ENCODE assay signal across 8 cellular contexts in the genomic region with DNA sequence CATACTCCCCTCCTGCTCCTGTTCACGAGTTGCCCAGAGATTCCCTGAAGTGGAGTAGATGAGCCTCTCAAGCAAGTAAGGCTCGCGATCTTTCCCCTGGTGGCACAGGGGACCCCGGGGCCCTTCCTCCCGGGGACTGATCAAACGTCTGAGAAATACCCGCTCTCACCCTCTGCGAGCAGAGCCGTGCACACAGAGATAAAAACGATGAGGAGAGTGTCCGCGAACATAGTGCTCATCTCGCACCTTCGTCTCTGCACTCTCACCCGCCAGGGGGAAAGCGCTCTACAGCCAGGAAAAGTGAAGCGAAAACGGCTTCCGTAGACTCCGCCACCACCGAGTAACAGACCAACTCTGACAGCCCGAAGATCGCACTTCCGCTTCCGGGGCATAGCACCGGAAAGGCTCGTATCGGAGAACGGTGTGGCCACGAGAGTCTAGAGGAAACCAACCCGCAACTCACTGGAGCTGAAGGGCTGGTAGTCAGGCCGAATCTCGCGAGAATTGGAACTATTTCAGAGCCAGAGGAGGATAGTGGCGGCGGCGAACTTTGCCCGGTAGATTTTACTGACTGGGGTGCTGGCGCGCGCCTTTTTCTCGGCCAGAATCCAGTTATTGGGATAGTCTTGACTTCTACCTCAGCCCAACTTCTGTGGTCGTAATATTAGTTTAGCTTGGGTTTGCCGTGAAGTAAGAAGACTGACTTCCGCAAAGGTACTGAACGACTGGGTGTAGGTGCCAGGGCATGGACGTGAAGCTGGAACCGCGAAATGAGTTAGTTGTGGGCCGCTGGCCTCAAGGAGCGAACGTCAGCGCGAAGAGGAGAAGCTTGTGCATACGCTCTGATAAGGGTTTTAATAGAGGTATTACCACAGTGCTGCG. TPM values are rescaled to one million over a fixed set of nuclear protein-coding genes. Genes with fewer than 3 reads are reported as not detected.
DNase-seq lines count a peak whose midpoint lies in the region; ATAC-seq and FAIRE-seq lines count a peak whose summit lies in the region.

A gene with protein sequence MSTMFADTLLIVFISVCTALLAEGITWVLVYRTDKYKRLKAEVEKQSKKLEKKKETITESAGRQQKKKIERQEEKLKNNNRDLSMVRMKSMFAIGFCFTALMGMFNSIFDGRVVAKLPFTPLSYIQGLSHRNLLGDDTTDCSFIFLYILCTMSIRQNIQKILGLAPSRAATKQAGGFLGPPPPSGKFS (minus strand): TSS at position 356 of the 882 bp plus-strand sequence. CDS start 117 bp downstream, at position 239.

- H2BK120ac ChIP-seq in mesenchymal stem cell (ENCODE audit: low read depth, low read length): no peak within 1 kb of the TSS

- H2AFZ ChIP-seq in mesenchymal stem cell (ENCODE audit: low read depth, low read length): peak within 1 kb of the TSS; percentile 85

- under 1% methylated on average over 56 of the region's 56 CpGs for WGBS in mesenchymal stem cell

- H3K4me3 ChIP-seq in NT2/D1 (ENCODE audit: insufficient read length, low read depth) (peak within 1 kb of the TSS; percentile 94), endocrine pancreas (ENCODE audit: control insufficient read depth, insufficient read depth, low read length) (peak within 1 kb of the TSS; percentile 92), mesenchymal stem cell (ENCODE audit: insufficient read depth in 1 of 2, low read depth in 1 of 2, low read length in 2 of 2) (peak within 1 kb of the TSS; percentile 79 to 86)

- in situ Hi-C loops in Caki2 (cut with HindIII; ENCODE audit: low pct_unique_long_range_greater_than_20kb, low sequenced_read_pairs): no loop called here

- CTCF ChIA-PET in activated CD8-positive, alpha-beta memory T cell treated with anti-CD3 and anti-CD28 coated beads, Interleukin-2, amount 10 ng/mL, durations not matched to agents 7 days and 5 days (lab: Charles Lee): interaction anchor here (0.7 to 2.5 kb wide), 8 partner anchors 59 to 166 kb away, joined by 3 to 9 read pairs (median 6); partner anchors contain the start of gene ALDH9A1

- peak within 1 kb of the TSS; percentile 36 for H2BK5ac ChIP-seq in mesenchymal stem cell (ENCODE audit: low read depth, low read length, poor library complexity, severe bottlenecking)

- peak within 1 kb of the TSS; percentile 57 for H2BK15ac ChIP-seq in mesenchymal stem cell (ENCODE audit: low read depth, poor library complexity, severe bottlenecking)

- H3K4me1 ChIP-seq in NT2/D1 (ENCODE audit: insufficient read depth, insufficient read length): no peaks in the 10 kb centered on the region
- H3K4me1 ChIP-seq in endocrine pancreas (ENCODE audit: control insufficient read depth, insufficient read depth, low read length): peaks cover 15% of the 10 kb centered on the region
- peaks cover 9% of the 10 kb centered on the region for H3K4me1 ChIP-seq in mesenchymal stem cell (ENCODE audit: control insufficient read depth, insufficient read depth, low read depth, low read length)

- H3K27ac Mint-ChIP-seq in activated CD8-positive, alpha-beta memory T cell treated with anti-CD3 and anti-CD28 coated beads, Interleukin-2, amount 10 ng/mL, durations not matched to agents 7 days and 5 days: peak within 1 kb of the TSS; percentile 99

- peak within 1 kb of the TSS in 1 of 2 experiments; percentile 94 for H3K23ac ChIP-seq in mesenchymal stem cell (ENCODE audit: low read length in 2 of 2)

- no peaks in the 10 kb centered on the region for H3K27me3 Mint-ChIP-seq in activated CD8-positive, alpha-beta memory T cell treated with anti-CD3 and anti-CD28 coated beads, Interleukin-2, amount 10 ng/mL, durations not matched to agents 7 days and 5 days

- peaks cover 46% of the 10 kb centered on the region for H3K36me3 Mint-ChIP-seq in activated CD8-positive, alpha-beta memory T cell treated with anti-CD3 and anti-CD28 coated beads, Interleukin-2, amount 10 ng/mL, durations not matched to agents 7 days and 5 days

- peak; percentile 100 for ATAC-seq in GM21367 (IDR thresholded peaks at IDR 0.05; ENCODE audit: unreplicated experiment)
- ATAC-seq in activated CD8-positive, alpha-beta memory T cell treated with anti-CD3 and anti-CD28 coated beads, Interleukin-2, amount 10 ng/mL, durations not matched to agents 7 days and 5 days: peak; percentile 99

- peak; percentile 93 for DNase-seq in Caki2 (ENCODE audit: low read depth)
- DNase-seq in HTR-8/SVneo (ENCODE audit: insufficient read length, low spot score): peak; percentile 100
- DNase-seq in NT2/D1 (ENCODE audit: low read depth, low spot score): peak; percentile 99
- peak; percentile 98 for DNase-seq in activated CD8-positive, alpha-beta memory T cell treated with anti-CD3 and anti-CD28 coated beads, Interleukin-2, amount 10 ng/mL, durations not matched to agents 7 days and 5 days
- DNase-seq in mesenchymal stem cell: peak; percentile 100
- DNase-seq in stimulated activated CD8-positive, alpha-beta memory T cell treated with anti-CD3 and anti-CD28 coated beads, Interleukin-12 subunit alpha, Interleukin-12 subunit beta, amount 100 ng/mL, for 4 hours (ENCODE audit: low read depth): peak; percentile 83

- H3K9me3 ChIP-seq in NT2/D1 (ENCODE audit: insufficient read depth, low read length) (no peaks in the 10 kb centered on the region), endocrine pancreas (ENCODE audit: control insufficient read depth, low read length) (no peaks in the 10 kb centered on the region), mesenchymal stem cell (ENCODE audit: control insufficient read depth, low read length) (no peaks in the 10 kb centered on the region)

- H3K4me2 ChIP-seq in mesenchymal stem cell (ENCODE audit: low read length, poor library complexity, severe bottlenecking): peak within 1 kb of the TSS; percentile 71

- peak within 1 kb of the TSS; percentile 93 for H3K4me3 Mint-ChIP-seq in activated CD8-positive, alpha-beta memory T cell treated with anti-CD3 and anti-CD28 coated beads, Interleukin-2, amount 10 ng/mL, durations not matched to agents 7 days and 5 days

- H3K4ac ChIP-seq in mesenchymal stem cell (ENCODE audit: low read depth in 1 of 2, low read length in 2 of 2): peak within 1 kb of the TSS; percentile 66 to 81

- H4K8ac ChIP-seq in mesenchymal stem cell (ENCODE audit: low read length): peak within 1 kb of the TSS; percentile 89

- peak within 1 kb of the TSS; percentile 98 for H3K27ac ChIP-seq in mesenchymal stem cell (ENCODE audit: low read length, poor library complexity, severe bottlenecking)

- H3K4me1 Mint-ChIP-seq in activated CD8-positive, alpha-beta memory T cell treated with anti-CD3 and anti-CD28 coated beads, Interleukin-2, amount 10 ng/mL, durations not matched to agents 7 days and 5 days: peaks cover 56% of the 10 kb centered on the region

- H3K14ac ChIP-seq in mesenchymal stem cell (ENCODE audit: low read length in 2 of 2): peak within 1 kb of the TSS in 1 of 2 experiments; percentile 13

- peak within 1 kb of the TSS; percentile 90 for H3K9ac ChIP-seq in NT2/D1 (ENCODE audit: insufficient read length, low read depth)
- H3K9ac ChIP-seq in endocrine pancreas (ENCODE audit: control insufficient read depth, insufficient read depth, low read length): peak within 1 kb of the TSS; percentile 91
- H3K9ac ChIP-seq in mesenchymal stem cell (ENCODE audit: low read length): peak within 1 kb of the TSS; percentile 93

- no peak within 1 kb of the TSS for H2BK12ac ChIP-seq in mesenchymal stem cell (ENCODE audit: low read length in 2 of 2)

- peak within 1 kb of the TSS; percentile 34 for H4K91ac ChIP-seq in mesenchymal stem cell (ENCODE audit: low read length)

- H3K27me3 ChIP-seq in NT2/D1 (ENCODE audit: insufficient read depth, insufficient read length) (no peaks in the 10 kb centered on the region), endocrine pancreas (ENCODE audit: control insufficient read depth, insufficient read depth, low read length) (no peaks in the 10 kb centered on the region), mesenchymal stem cell (ENCODE audit: control insufficient read depth in 1 of 2, insufficient read depth in 1 of 2, low read length in 2 of 2) (no peaks in the 10 kb centered on the region)

- H3K9me3 Mint-ChIP-seq in activated CD8-positive, alpha-beta memory T cell treated with anti-CD3 and anti-CD28 coated beads, Interleukin-2, amount 10 ng/mL, durations not matched to agents 7 days and 5 days (ENCODE audit: low read depth): no peaks in the 10 kb centered on the region

- H3K79me1 ChIP-seq in mesenchymal stem cell (replicated peaks; ENCODE audit: low read length, poor library complexity, severe bottlenecking): peaks cover 20% of the 10 kb centered on the region

- H3K18ac ChIP-seq in mesenchymal stem cell (ENCODE audit: low read depth in 1 of 2, low read length in 2 of 2): peak within 1 kb of the TSS; percentile 91 to 98

- FAIRE-seq in HTR-8/SVneo (lab: Jason Lieb, UNC): peak; percentile 83

- H3K36me3 ChIP-seq in NT2/D1 (ENCODE audit: insufficient read depth, insufficient read length, low read length) (peaks cover 45% of the 10 kb centered on the region), endocrine pancreas (ENCODE audit: control insufficient read depth, insufficient read depth, low read length) (no peaks in the 10 kb centered on the region), mesenchymal stem cell (ENCODE audit: control insufficient read depth in 1 of 2, insufficient read depth in 2 of 2, low read depth in 1 of 2, low read length in 2 of 2) (peaks cover 7 to 42% of the 10 kb centered on the region in 2 experiments)

- H2AK5ac ChIP-seq in mesenchymal stem cell (ENCODE audit: low read length, severe bottlenecking): peak within 1 kb of the TSS; percentile 57

RNA-seq across cellular contexts. Expression of the gene that starts here (rescaled TPM):
- total RNA-seq in Caki2 (2014; rRNA removed; shearing (Covaris generic); ENCODE audit: low replicate concordance): 27.2 and 73.4 TPM in 2 replicates
- total RNA-seq in activated CD8-positive, alpha-beta memory T cell treated with anti-CD3 and anti-CD28 coated beads, Interleukin-2, amount 10 ng/mL, durations not matched to agents 7 days and 5 days: 100 to 1,000 TPM in 1 of 2 experiments, 10 to 100 TPM in 1; 82.9 to 102 TPM
- polyA plus RNA-seq in mesenchymal stem cell (2013, experiment 1 of 2): 199 TPM
- polyA plus RNA-seq in mesenchymal stem cell (2013, experiment 2 of 2): 201 TPM

Comparison
In these comparisons a context has a peak if more than half of its experiments do, and no peak if none do; other contexts are left out.
1. Peak in every context shown above with its lines: DNase-seq, ATAC-seq, H3K4me3 ChIP-seq and H3K27ac ChIP-seq.